10 cellular contexts compared by ENCODE assay signal in genomic region chr2:189363559-189363958, GRCh38.
DNase-seq lines count a peak whose midpoint lies in the region; ATAC-seq, FAIRE-seq and TF ChIP-seq lines count a peak whose summit lies in the region.
"Had no signal": no experiment of that assay in that cellular context is flagged by ENCODE, and none has a peak within 500 bp of the region (broad histone marks: within the 10 kb centered on the region; RNA-seq: fewer than 3 reads in every experiment).

No MANE protein-coding gene starts in this region.

- H3K4me2 ChIP-seq in fibroblast of lung (ENCODE audit: extremely low read depth, insufficient read depth, low read length), result no peak overlapping the region
- no peak overlapping the region for H3K4me2 ChIP-seq in skeletal muscle satellite cell (ENCODE audit: low read length)

- H3K4me1 ChIP-seq in fibroblast of lung (ENCODE audit: control insufficient read depth, extremely low read depth, insufficient read depth, low read length), result peaks cover 5% of the 10 kb centered on the region
- peaks cover 29% of the 10 kb centered on the region for H3K4me1 ChIP-seq in skeletal muscle satellite cell (ENCODE audit: control insufficient read depth, insufficient read depth, low read length)

- FAIRE-seq in H54 (lab: Jason Lieb, UNC), result peak; percentile 88

- no peaks in the 10 kb centered on the region for H3K79me2 ChIP-seq in fibroblast of lung (ENCODE audit: control insufficient read depth, insufficient read depth, low read length)

- no peaks in the 10 kb centered on the region for H3K27me3 ChIP-seq in fibroblast of lung (ENCODE audit: control insufficient read depth, insufficient read depth, low read length)
- H3K27me3 ChIP-seq in skeletal muscle satellite cell (ENCODE audit: control insufficient read depth, insufficient read depth, low read length), result no peaks in the 10 kb centered on the region

- H3K9me3 Mint-ChIP-seq in activated T-cell treated with anti-CD3 and anti-CD28 coated beads, Interleukin-2, amount 50 U/mL, for 72 hours, result peaks cover 0 to 2% of the 10 kb centered on the region in 2 donors
- H3K9me3 Mint-ChIP-seq: activated naive CD4-positive, alpha-beta T cell treated with anti-CD3 and anti-CD28 coated beads for 36 hours had no signal

- no peaks in the 10 kb centered on the region for H3K36me3 Mint-ChIP-seq in activated T-cell treated with anti-CD3 and anti-CD28 coated beads, Interleukin-2, amount 50 U/mL, for 72 hours (ENCODE audit: insufficient read depth in 2 of 2)

- peak; percentile 56 for ATAC-seq in SK-N-SH treated with all-trans-retinoic acid at 6 μM for 48 hours
- ATAC-seq in activated T-cell treated with anti-CD3 and anti-CD28 coated beads, Interleukin-2, amount 50 U/mL, for 72 hours (replicated peaks in 1 of 2), result no peak

- H2AFZ ChIP-seq in fibroblast of lung (ENCODE audit: low read length), result no peak overlapping the region

- H3K36me3 ChIP-seq in fibroblast of lung (ENCODE audit: control insufficient read depth, insufficient read depth, low read length) (no peaks in the 10 kb centered on the region), skeletal muscle satellite cell (ENCODE audit: insufficient read depth, low read length) (no peaks in the 10 kb centered on the region)

- H3K4me3 ChIP-seq in fibroblast of lung (replicated peaks in 1 of 4; ENCODE audit: control extremely low read depth in 1 of 4, insufficient read depth in 1 of 4, low read depth in 3 of 4, low read length in 4 of 4) (no peak overlapping the region), skeletal muscle satellite cell (ENCODE audit: low read length) (peak overlapping the region; percentile 11)

- no peak for TF ChIP-seq POLR2A in H54 (IDR thresholded peaks at IDR 0.05; ENCODE audit: low read depth, low read length)

- DNase-seq in H54 (ENCODE audit: insufficient read length, low spot score) (no peak), fibroblast of lung (ENCODE audit: low read depth in 2 of 2) (peak; percentile 48 to 81)
- DNase-seq in activated naive CD4-positive, alpha-beta T cell treated with anti-CD3 and anti-CD28 coated beads, Interleukin-2, amount 50 U/mL, for 16 hours, result no peak
- no peak for DNase-seq in stimulated activated naive CD4-positive, alpha-beta T cell (lab: John Stamatoyannopoulos, UW)
- no peak for DNase-seq in activated T-cell treated with anti-CD3 and anti-CD28 coated beads, Interleukin-2, amount 50 U/mL, for 72 hours
- DNase-seq: activated CD4-positive, alpha-beta T cell treated with anti-CD3 and anti-CD28 coated beads for 1 hour; activated naive CD4-positive, alpha-beta T cell treated with anti-CD3 and anti-CD28 coated beads for 36 hours; DMS 273 treated with DMSO at 0.1 percent for 48 hours had no signal

- no peaks in the 10 kb centered on the region for H4K20me1 ChIP-seq in fibroblast of lung (ENCODE audit: control insufficient read depth, extremely low read depth, insufficient read depth, low read length)

- no peak overlapping the region for H3K4me3 Mint-ChIP-seq in activated T-cell treated with anti-CD3 and anti-CD28 coated beads, Interleukin-2, amount 50 U/mL, for 72 hours
- H3K4me3 Mint-ChIP-seq: activated naive CD4-positive, alpha-beta T cell treated with anti-CD3 and anti-CD28 coated beads for 36 hours had no signal

- H3K9me3 ChIP-seq in fibroblast of lung (ENCODE audit: control insufficient read depth, insufficient read depth, low read depth, low read length) (no peaks in the 10 kb centered on the region), skeletal muscle satellite cell (replicated peaks; ENCODE audit: low read length) (no peaks in the 10 kb centered on the region)

- H3K27me3 Mint-ChIP-seq in activated T-cell treated with anti-CD3 and anti-CD28 coated beads, Interleukin-2, amount 50 U/mL, for 72 hours (ENCODE audit: low read depth), result no peaks in the 10 kb centered on the region

- H3K27ac Mint-ChIP-seq in activated T-cell treated with anti-CD3 and anti-CD28 coated beads, Interleukin-2, amount 50 U/mL, for 72 hours, result no peak overlapping the region
- H3K27ac Mint-ChIP-seq: activated naive CD4-positive, alpha-beta T cell treated with anti-CD3 and anti-CD28 coated beads for 36 hours had no signal

- H3K27ac ChIP-seq in fibroblast of lung (ENCODE audit: insufficient read depth, low read length), result no peak overlapping the region

- TF ChIP-seq CTCF in fibroblast of lung (conservative IDR thresholded peaks at IDR 0.05 in 1 of 2, IDR thresholded peaks at IDR 0.05 in 1 of 2; ENCODE audit: low read depth in 1 of 2, low read length in 2 of 2), result no peak

- H3K9ac ChIP-seq in fibroblast of lung (ENCODE audit: insufficient read depth, low read length) (no peak overlapping the region), skeletal muscle satellite cell (ENCODE audit: low read depth, low read length) (no peak overlapping the region)

- H3K4me1 Mint-ChIP-seq in activated T-cell treated with anti-CD3 and anti-CD28 coated beads, Interleukin-2, amount 50 U/mL, for 72 hours (ENCODE audit: low read depth), result peaks cover 18% of the 10 kb centered on the region

TF ChIP-seq in SK-N-SH treated with all-trans-retinoic acid at 6 μM for 48 hours, 23 proteins besides CTCF, POLR2A, EP300 and RAD21 (continues in another document):
- TF ChIP-seq ZNF70 (CRISPR knock-in tag; IDR thresholded peaks at IDR 0.05), result no peak
- no peak for TF ChIP-seq ZFP3 (CRISPR knock-in tag; IDR thresholded peaks at IDR 0.05)
- TF ChIP-seq OSR1 (CRISPR knock-in tag; IDR thresholded peaks at IDR 0.05), result no peak
- TF ChIP-seq GLIS3 (CRISPR knock-in tag; IDR thresholded peaks at IDR 0.05), result no peak
- TF ChIP-seq, protein P1, sequence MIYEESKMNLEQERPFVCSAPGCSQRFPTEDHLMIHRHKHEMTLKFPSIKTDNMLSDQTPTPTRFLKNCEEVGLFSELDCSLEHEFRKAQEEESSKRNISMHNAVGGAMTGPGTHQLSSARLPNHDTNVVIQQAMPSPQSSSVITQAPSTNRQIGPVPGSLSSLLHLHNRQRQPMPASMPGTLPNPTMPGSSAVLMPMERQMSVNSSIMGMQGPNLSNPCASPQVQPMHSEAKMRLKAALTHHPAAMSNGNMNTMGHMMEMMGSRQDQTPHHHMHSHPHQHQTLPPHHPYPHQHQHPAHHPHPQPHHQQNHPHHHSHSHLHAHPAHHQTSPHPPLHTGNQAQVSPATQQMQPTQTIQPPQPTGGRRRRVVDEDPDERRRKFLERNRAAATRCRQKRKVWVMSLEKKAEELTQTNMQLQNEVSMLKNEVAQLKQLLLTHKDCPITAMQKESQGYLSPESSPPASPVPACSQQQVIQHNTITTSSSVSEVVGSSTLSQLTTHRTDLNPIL (CRISPR knock-in tag; IDR thresholded peaks at IDR 0.05; ENCODE audit: low read depth), result no peak
- no peak for TF ChIP-seq RARB (CRISPR knock-in tag; IDR thresholded peaks at IDR 0.05)
- no peak for TF ChIP-seq BACH2 (CRISPR knock-in tag; IDR thresholded peaks at IDR 0.05; ENCODE audit: borderline replicate concordance)
- no peak for TF ChIP-seq ZNF565 (CRISPR knock-in tag; conservative IDR thresholded peaks at IDR 0.05; ENCODE audit: low read depth)
- no peak for TF ChIP-seq ISL1 (CRISPR knock-in tag; IDR thresholded peaks at IDR 0.05)
- TF ChIP-seq POU6F1 (CRISPR knock-in tag; IDR thresholded peaks at IDR 0.05; ENCODE audit: borderline replicate concordance, low read depth), result no peak
- no peak for TF ChIP-seq SNAI2 (CRISPR knock-in tag; IDR thresholded peaks at IDR 0.05)
- TF ChIP-seq TOX (CRISPR knock-in tag; IDR thresholded peaks at IDR 0.05; ENCODE audit: borderline replicate concordance), result no peak
- TF ChIP-seq ZFP30 (CRISPR knock-in tag; IDR thresholded peaks at IDR 0.05), result no peak
- no peak for TF ChIP-seq PATZ1 (CRISPR knock-in tag; IDR thresholded peaks at IDR 0.05; ENCODE audit: borderline replicate concordance)
- TF ChIP-seq TCF4 (CRISPR knock-in tag; IDR thresholded peaks at IDR 0.05; ENCODE audit: borderline replicate concordance), result no peak

Comparison
In these comparisons a context has a peak if more than half of its experiments do, and no peak if none do; other contexts are left out.
1. DNase-seq: peak in fibroblast of lung (2 of 2); none in H54 (single experiment), activated naive CD4-positive, alpha-beta T cell treated with anti-CD3 and anti-CD28 coated beads, Interleukin-2, amount 50 U/mL, for 16 hours (single experiment), stimulated activated naive CD4-positive, alpha-beta T cell (0 of 6) and activated T-cell treated with anti-CD3 and anti-CD28 coated beads, Interleukin-2, amount 50 U/mL, for 72 hours (0 of 2).